In the genomic region with DNA sequence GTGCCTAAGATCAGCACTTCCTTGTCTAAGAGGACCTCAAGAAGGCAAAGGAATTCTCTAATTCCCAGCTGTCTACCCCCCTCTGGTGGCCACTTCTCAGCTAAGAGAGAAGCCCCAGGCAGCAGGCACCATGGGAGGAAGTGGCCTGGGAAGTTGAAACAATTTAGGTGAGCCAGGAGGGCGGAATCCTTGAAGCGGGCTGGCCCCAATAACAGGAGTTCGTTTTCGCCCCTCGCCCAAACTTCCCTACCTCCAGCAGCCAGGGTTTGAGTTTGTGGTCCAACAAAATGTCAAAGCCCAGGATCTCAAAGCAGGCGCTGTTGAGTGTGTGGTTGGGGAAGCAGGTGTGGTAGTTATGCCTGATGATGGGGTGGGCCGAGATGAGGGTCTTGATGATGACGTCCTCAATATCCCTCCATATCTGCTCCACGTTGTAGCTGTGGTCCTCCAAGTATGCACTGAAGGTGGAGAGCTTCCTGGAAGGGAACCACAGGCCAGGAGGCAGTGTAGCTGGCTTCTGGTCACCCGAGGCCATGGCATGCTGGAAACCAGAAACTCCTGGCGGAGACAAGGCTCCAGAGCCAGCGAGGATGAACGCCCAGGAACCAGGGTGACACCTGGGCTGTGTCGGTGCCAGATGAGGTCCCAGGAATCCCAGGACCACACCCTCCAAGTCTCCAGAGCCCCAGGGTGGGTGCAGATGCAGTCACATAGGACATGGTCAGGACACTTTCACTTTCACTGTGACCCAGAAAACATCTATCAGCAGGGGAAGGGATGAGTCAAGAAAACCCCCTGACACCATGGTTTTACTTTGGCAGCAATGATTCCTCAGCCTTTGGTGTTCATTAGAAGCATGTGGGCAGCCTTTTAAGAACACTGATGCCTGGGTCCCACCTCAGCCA, we compare ENCODE assay signal across 8 cellular contexts. TPM values are rescaled to one million over a fixed set of nuclear protein-coding genes. Genes with fewer than 3 reads are reported as not detected.
DNase-seq lines count a peak whose midpoint lies in the region; ATAC-seq and TF ChIP-seq lines count a peak whose summit lies in the region.

No MANE protein-coding gene starts in this region.

- peak; percentile 22 for DNase-seq in NK-92 treated with Interleukin-12 subunit alpha and Interleukin-12 subunit beta, amount 100 ng/mL, for 24 hours (lab: John Stamatoyannopoulos, UW)
- DNase-seq in NK-92 (lab: John Stamatoyannopoulos, UW; ENCODE audit: unreplicated experiment) (no peak), OCI-M1 (lab: John Stamatoyannopoulos, UW) (peak; percentile 91), ascending aorta (ENCODE audit: low spot score in 2 of 2) (peak in 1 of 2 donors; percentile 79), hepatic stellate cell (ENCODE audit: low spot score) (peak; percentile 81), retinal pigment epithelial cell (ENCODE audit: low read depth) (no peak)

- TF ChIP-seq CTCF in ascending aorta (IDR thresholded peaks at IDR 0.05) (peak; percentile 58 to 74 (median 60)), retinal pigment epithelial cell (conservative IDR thresholded peaks at IDR 0.05; ENCODE audit: low read depth, low read length) (peak; percentile 90)

- H3K36me3 ChIP-seq in ascending aorta, result no peaks in the 10 kb centered on the region

- H3K4me1 ChIP-seq in ascending aorta, result no peaks in the 10 kb centered on the region

- intact Hi-C loops in ascending aorta (cut with DNase I), result loop anchor here (2.0 kb wide), 2 partner anchors 69 to 121 kb away; a partner anchor contains a TSS

- H3K9me3 ChIP-seq in ascending aorta, result no peaks in the 10 kb centered on the region

- H3K4me3 ChIP-seq in ascending aorta (no peak overlapping the region), retinal pigment epithelial cell (ENCODE audit: low read length) (no peak overlapping the region)

- H3K27ac ChIP-seq in ascending aorta, result no peak overlapping the region

- ATAC-seq in HG02759 (IDR thresholded peaks at IDR 0.05; ENCODE audit: unreplicated experiment) (peak; percentile 76), GM21367 (IDR thresholded peaks at IDR 0.05; ENCODE audit: unreplicated experiment) (no peak)

- no peaks in the 10 kb centered on the region for H3K27me3 ChIP-seq in ascending aorta

RNA-seq across cellular contexts. Expression of a gene that starts 25.6 kb away (rescaled TPM):
- not detected for total RNA-seq in ascending aorta

RNA-seq across cellular contexts. Expression of a gene that starts 39.5 kb away (rescaled TPM):
- 34.9 TPM for total RNA-seq in ascending aorta

Comparison
In these comparisons a context has a peak if more than half of its experiments do, and no peak if none do; other contexts are left out.
1. DNase-seq: peak in NK-92 treated with Interleukin-12 subunit alpha and Interleukin-12 subunit beta, amount 100 ng/mL, for 24 hours (single experiment), OCI-M1 (single experiment) and hepatic stellate cell (single experiment); none in NK-92 (single experiment) and retinal pigment epithelial cell (single experiment).